Comparison of ENCODE assay signal across 1 cellular context in genomic region chr13:46531953-46532352, GRCh38.
TF ChIP-seq lines count a peak whose summit lies in the region.

No MANE protein-coding gene starts in this region.

TF ChIP-seq in GM23338, 12 proteins besides CTCF, POLR2A, EP300 and RAD21 (continued from another document):
- no peak for TF ChIP-seq ZNF462 (CRISPR knock-in tag; IDR thresholded peaks at IDR 0.05)
- TF ChIP-seq POLR2AphosphoS5 (IDR thresholded peaks at IDR 0.05; ENCODE audit: low read depth): no peak
- no peak for TF ChIP-seq EZH2 (IDR thresholded peaks at IDR 0.05; ENCODE audit: low read depth, unreplicated experiment)
- TF ChIP-seq ETS1 (IDR thresholded peaks at IDR 0.05): no peak
- no peak for TF ChIP-seq CREB1 (CRISPR knock-in tag; IDR thresholded peaks at IDR 0.05; ENCODE audit: low read depth)
- TF ChIP-seq JUNB (IDR thresholded peaks at IDR 0.05; ENCODE audit: unreplicated experiment): no peak
- no peak for TF ChIP-seq NANOG (IDR thresholded peaks at IDR 0.05; ENCODE audit: borderline replicate concordance)
